Comparison of ENCODE assay signal across 8 cellular contexts in the genomic region with DNA sequence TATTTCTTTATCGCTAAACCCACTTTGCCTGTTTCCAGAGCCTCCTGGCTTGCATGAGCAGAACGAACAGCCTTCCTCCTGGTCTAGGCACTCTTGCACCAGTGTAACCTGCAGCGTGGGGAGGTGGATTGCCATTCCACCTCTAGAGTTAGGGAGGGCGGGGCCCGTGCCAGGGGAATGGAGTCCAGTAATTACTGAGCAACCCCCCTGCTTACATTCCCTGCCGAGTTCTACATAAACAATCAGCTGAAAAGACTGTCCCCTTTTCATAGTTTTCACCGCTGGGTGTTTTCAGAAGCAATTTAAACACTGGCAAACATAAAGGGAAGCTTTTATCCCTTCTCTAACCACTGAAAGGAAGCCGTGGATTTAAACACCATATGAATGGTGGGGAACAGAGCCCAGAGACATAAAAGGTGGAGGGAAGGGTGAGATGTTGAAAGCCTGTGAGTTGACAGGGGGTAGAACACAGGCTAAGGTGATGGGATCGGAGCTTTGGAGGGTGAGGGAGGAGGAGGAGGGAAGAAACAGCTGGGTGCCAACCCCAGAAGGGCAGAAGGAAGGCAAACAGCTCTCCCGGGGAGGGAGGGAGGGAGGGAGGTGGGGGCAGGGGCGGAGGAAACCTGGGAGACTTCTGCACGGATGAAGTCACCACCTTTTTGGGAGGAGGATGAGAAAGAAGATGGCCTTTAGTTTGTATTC.
A peak's percentile ranks its signal among the peaks of the same experiment; 100 is the strongest.
DNase-seq lines count a peak whose midpoint lies in the region; ATAC-seq, FAIRE-seq and TF ChIP-seq lines count a peak whose summit lies in the region.

No MANE protein-coding gene starts in this region.

- no peak overlapping the region for H3K14ac ChIP-seq in H1 (ENCODE audit: insufficient read length)

- no peaks in the 10 kb centered on the region for H3K27me3 ChIP-seq in H1 (replicated peaks in 1 of 4; ENCODE audit: control insufficient read depth in 3 of 4, extremely low read depth in 1 of 4, insufficient read depth in 3 of 4, low read length in 3 of 4)

- no peak overlapping the region for H4K5ac ChIP-seq in H1 (ENCODE audit: insufficient read length, low read depth, low read length)

- peak overlapping the region; percentile 8; the same call in 1 of the 2 replicates for H2AK5ac ChIP-seq in H1 (ENCODE audit: low read depth, low read length)

- CTCF ChIA-PET in H1 (lab: Charles Lee; ENCODE audit: partially characterized antibody): interaction anchor here (0.6 to 3.0 kb wide), 5 partner anchors 11 to 498 kb away, joined by 3 to 13 read pairs (median 3); no protein-coding TSS in a partner anchor

- H3K4me1 ChIP-seq in H1 (replicated peaks in 1 of 4; ENCODE audit: control insufficient read depth in 3 of 4, insufficient read depth in 4 of 4, low read length in 3 of 4): peaks cover 30 to 44% (median 33%) of the 10 kb centered on the region in 4 experiments

- H3K56ac ChIP-seq in H1 (replicated peaks; ENCODE audit: insufficient read length, low read depth, low read length): no peak overlapping the region

- H3K36me3 Mint-ChIP-seq in osteocyte (ENCODE audit: unreplicated experiment): no peaks in the 10 kb centered on the region

- no peak overlapping the region for H3K23ac ChIP-seq in H1 (ENCODE audit: insufficient read length)

- no peak overlapping the region for H3K27ac ChIP-seq in H1 (ENCODE audit: low read depth, low read length)

- no peaks in the 10 kb centered on the region for H3K79me1 ChIP-seq in H1 (ENCODE audit: low read depth, low read length)

- H4K20me1 ChIP-seq in H1 (replicated peaks in 1 of 2; ENCODE audit: control insufficient read depth in 1 of 2, insufficient read depth in 2 of 2, low read length in 2 of 2): no peaks in the 10 kb centered on the region

- H3K36me3 ChIP-seq in H1 (ENCODE audit: control insufficient read depth in 2 of 4, insufficient read depth in 4 of 4, low read length in 3 of 4): no peaks in the 10 kb centered on the region

- ATAC-seq in GM21390 (IDR thresholded peaks at IDR 0.05; ENCODE audit: unreplicated experiment) (peak; percentile 1), HG02840 (IDR thresholded peaks at IDR 0.05; ENCODE audit: low FRiP score, unreplicated experiment) (no peak), GM19324 (IDR thresholded peaks at IDR 0.05; ENCODE audit: low FRiP score, unreplicated experiment) (no peak), HG03097 (IDR thresholded peaks at IDR 0.05; ENCODE audit: low FRiP score, unreplicated experiment) (no peak)

- no peaks in the 10 kb centered on the region for H3K23me2 ChIP-seq in H1 (ENCODE audit: low read depth, low read length)

- TF ChIP-seq RAD21 in H1 (IDR thresholded peaks at IDR 0.05 in 1 of 2, conservative IDR thresholded peaks at IDR 0.05 in 1 of 2; ENCODE audit: low read depth in 2 of 2, low read length in 2 of 2): no peak

- DNase-seq in NCI-H2227 treated with DMSO at 0.1 percent for 48 hours (lab: John Stamatoyannopoulos, UW): peak; percentile 81
- no peak for DNase-seq in H1 (ENCODE audit: low read depth in 1 of 2, low spot score in 2 of 2)
- DNase-seq in osteocyte (ENCODE audit: extremely low spot score, unreplicated experiment): peak; percentile 70
- no peak for DNase-seq in GM20000 (ENCODE audit: low spot score)

- H3K4ac ChIP-seq in H1 (replicated peaks; ENCODE audit: insufficient read length, low read depth, low read length): no peak overlapping the region

- peak overlapping the region; percentile 45 for H4K91ac ChIP-seq in H1 (replicated peaks; ENCODE audit: insufficient read length, low read length)

- peaks cover 3% of the 10 kb centered on the region for H3K9me3 Mint-ChIP-seq in osteocyte (ENCODE audit: unreplicated experiment)

- H3K9me3 ChIP-seq in H1 (ENCODE audit: insufficient read depth in 2 of 2, low read depth in 1 of 2, low read length in 1 of 2): no peaks in the 10 kb centered on the region

- H2AFZ ChIP-seq in H1 (ENCODE audit: low read length): 0 out of 2 replicates have a peak overlapping the region, but pooled peaks have one; percentile 67

- H3K4me1 Mint-ChIP-seq in osteocyte (ENCODE audit: unreplicated experiment): peaks cover 87% of the 10 kb centered on the region

- peak overlapping the region; percentile 91; the same call in 1 of the 2 replicates for H2BK20ac ChIP-seq in H1 (ENCODE audit: low read length)

- H3K27ac Mint-ChIP-seq in osteocyte (ENCODE audit: unreplicated experiment): peak overlapping the region; percentile 99

- POLR2A ChIA-PET in H1 (lab: Charles Lee; ENCODE audit: partially characterized antibody): interaction anchor here (1.7 kb wide), 1 partner anchor 71 kb away, joined by 7 read pairs; no protein-coding TSS in a partner anchor

- no peak for TF ChIP-seq CTCF in H1 (IDR thresholded peaks at IDR 0.05; ENCODE audit: control extremely low read depth in 1 of 3, insufficient read depth in 1 of 3, low read depth in 1 of 3, low read length in 3 of 3)
- TF ChIP-seq CTCF in osteocyte (IDR thresholded peaks at IDR 0.05): no peak
- no peak for TF ChIP-seq CTCF in GM20000 (IDR thresholded peaks at IDR 0.05; ENCODE audit: extremely low read depth, missing control alignments)

- 28% methylated on average over 10 of the region's 12 CpGs; no CpG with 5 or more reads in 1 of the 2 experiments for WGBS in H1 (ENCODE audit: extremely low coverage in 1 of 2, insufficient coverage in 1 of 2, insufficient read length in 1 of 2, insufficient replicate concordance in 2 of 2, low coverage in 1 of 2, low lambda C conversion rate in 2 of 2, missing lambda C conversion rate in 1 of 2), 2 experiments

- no peak for TF ChIP-seq POLR2A in H1 (IDR thresholded peaks at IDR 0.05; ENCODE audit: control extremely low read depth in 1 of 2, low read depth in 2 of 2, low read length in 2 of 2)

- peak overlapping the region; percentile 86 for H2BK5ac ChIP-seq in H1 (ENCODE audit: low read depth, low read length)

- peak overlapping the region; percentile 56 to 64 for H3K4me2 ChIP-seq in H1 (ENCODE audit: insufficient read depth in 1 of 2, low read depth in 2 of 2, low read length in 2 of 2)

- H3K79me2 ChIP-seq in H1 (ENCODE audit: control insufficient read depth in 1 of 2, insufficient read depth in 2 of 2, low read length in 2 of 2): no peaks in the 10 kb centered on the region

- H2BK120ac ChIP-seq in H1 (replicated peaks; ENCODE audit: low read depth, low read length): no peak overlapping the region

- H3K4me3 ChIP-seq in H1 (ENCODE audit: extremely low read depth in 1 of 4, insufficient read depth in 2 of 4, low read depth in 3 of 4, low read length in 4 of 4): peak overlapping the region in 2 of 4 experiments; percentile 1 to 36; a peak in 3 of 8 replicates

- no peak overlapping the region for H4K8ac ChIP-seq in H1 (ENCODE audit: extremely low read depth, insufficient read depth, low read length)

- peak overlapping the region; percentile 67 for H3K4me3 Mint-ChIP-seq in osteocyte (ENCODE audit: unreplicated experiment)

- no peak overlapping the region for H3K9ac ChIP-seq in H1 (replicated peaks in 1 of 4; ENCODE audit: extremely low read depth in 1 of 4, low read depth in 3 of 4, low read length in 3 of 4)

- peak overlapping the region; percentile 82 for H3K18ac ChIP-seq in H1 (ENCODE audit: extremely low read depth, low read length)

- H3K27me3 Mint-ChIP-seq in osteocyte (ENCODE audit: unreplicated experiment): no peaks in the 10 kb centered on the region

- no peak for TF ChIP-seq EP300 in H1 (IDR thresholded peaks at IDR 0.05; ENCODE audit: borderline replicate concordance in 1 of 2, low read depth in 2 of 2, low read length in 2 of 2)

- peak overlapping the region; percentile 98 for H2BK12ac ChIP-seq in H1 (ENCODE audit: low read depth, low read length)

- FAIRE-seq in H1 (lab: Jason Lieb, UNC): no peak

- 0 out of 2 replicates have a peak overlapping the region, but pooled peaks have one; percentile 51 for H2BK15ac ChIP-seq in H1 (ENCODE audit: low read length)

TF ChIP-seq in H1, 55 proteins besides CTCF, POLR2A, EP300 and RAD21:
- TF ChIP-seq KDM1A (IDR thresholded peaks at IDR 0.05; ENCODE audit: borderline replicate concordance, low read length) (no peak), SP4 (IDR thresholded peaks at IDR 0.05; ENCODE audit: low read length) (no peak), EGR1 (IDR thresholded peaks at IDR 0.05; ENCODE audit: borderline replicate concordance, low read depth, low read length) (no peak), HDAC2 (IDR thresholded peaks at IDR 0.05; ENCODE audit: borderline replicate concordance in 1 of 2, low read depth in 2 of 2, low read length in 2 of 2) (no peak), SRF (IDR thresholded peaks at IDR 0.05; ENCODE audit: low read depth, low read length) (no peak), CEBPB (IDR thresholded peaks at IDR 0.05; ENCODE audit: low read depth, low read length) (no peak), BRCA1 (IDR thresholded peaks at IDR 0.05; ENCODE audit: low read depth, low read length) (no peak), CHD1 (IDR thresholded peaks at IDR 0.05; ENCODE audit: low read depth, low read length) (no peak), SP1 (IDR thresholded peaks at IDR 0.05; ENCODE audit: low read depth, low read length) (no peak), KDM5A (IDR thresholded peaks at IDR 0.05; ENCODE audit: low read length) (no peak), RFX5 (IDR thresholded peaks at IDR 0.05; ENCODE audit: borderline replicate concordance, low read depth, low read length) (no peak), SAP30 (IDR thresholded peaks at IDR 0.05; ENCODE audit: insufficient read depth, insufficient replicate concordance, low read length) (no peak), POU5F1 (IDR thresholded peaks at IDR 0.05; ENCODE audit: low read depth, low read length) (no peak), CREB1 (IDR thresholded peaks at IDR 0.05) (no peak), SP2 (IDR thresholded peaks at IDR 0.05; ENCODE audit: low read length) (no peak), FOSL1 (IDR thresholded peaks at IDR 0.05; ENCODE audit: insufficient read depth, low read depth, low read length) (no peak), TAF1 (IDR thresholded peaks at IDR 0.05; ENCODE audit: low read depth, low read length) (no peak)
- TF ChIP-seq, protein P1, sequence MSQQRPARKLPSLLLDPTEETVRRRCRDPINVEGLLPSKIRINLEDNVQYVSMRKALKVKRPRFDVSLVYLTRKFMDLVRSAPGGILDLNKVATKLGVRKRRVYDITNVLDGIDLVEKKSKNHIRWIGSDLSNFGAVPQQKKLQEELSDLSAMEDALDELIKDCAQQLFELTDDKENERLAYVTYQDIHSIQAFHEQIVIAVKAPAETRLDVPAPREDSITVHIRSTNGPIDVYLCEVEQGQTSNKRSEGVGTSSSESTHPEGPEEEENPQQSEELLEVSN (IDR thresholded peaks at IDR 0.05): no peak

Comparison
In these comparisons a context has a peak if more than half of its experiments do, and no peak if none do; other contexts are left out.
1. DNase-seq: peak in NCI-H2227 treated with DMSO at 0.1 percent for 48 hours (single experiment) and osteocyte (single experiment); none in H1 (0 of 2) and GM20000 (single experiment).